In genomic region chr12:40225337-40225983, GRCh38 we compare ENCODE assay signal across 9 cellular contexts. TPM values are rescaled to one million over a fixed set of nuclear protein-coding genes. Genes with fewer than 3 reads are reported as not detected.
DNase-seq lines count a peak whose midpoint lies in the region; ATAC-seq, FAIRE-seq and TF ChIP-seq lines count a peak whose summit lies in the region.
"Had no signal": no experiment of that assay in that cellular context is flagged by ENCODE, and none has a peak within 500 bp of the region (broad histone marks: within the 10 kb centered on the region; RNA-seq: fewer than 3 reads in every experiment).

No MANE protein-coding gene starts in this region.

- H3K9me3 Mint-ChIP-seq in activated CD4-positive, alpha-beta T cell treated with anti-CD3 and anti-CD28 coated beads for 36 hours (ENCODE audit: low read depth): no peaks in the 10 kb centered on the region

- peak overlapping the region; percentile 69 for H3K4me3 ChIP-seq in bronchial epithelial cell (ENCODE audit: low read depth, low read length)
- peak overlapping the region; percentile 57 for H3K4me3 ChIP-seq in lower leg skin (ENCODE audit: low read depth, poor library complexity, severe bottlenecking)
- H3K4me3 ChIP-seq in thyroid gland (replicated peaks in 1 of 3): peak overlapping the region; percentile 53 to 75 (median 54)

- FAIRE-seq in bronchial epithelial cell (lab: Jason Lieb, UNC): peak; percentile 13

- POLR2A ChIA-PET in activated CD4-positive, alpha-beta T cell treated with anti-CD3 and anti-CD28 coated beads for 36 hours (lab: Charles Lee): no interaction called here

- H3K4me3 Mint-ChIP-seq in activated CD4-positive, alpha-beta T cell treated with anti-CD3 and anti-CD28 coated beads for 36 hours: peak overlapping the region; percentile 10

- CTCF ChIA-PET in activated CD4-positive, alpha-beta T cell treated with anti-CD3 and anti-CD28 coated beads for 36 hours (lab: Charles Lee): no interaction called here

- peaks cover 7% of the 10 kb centered on the region for H3K4me1 Mint-ChIP-seq in activated CD4-positive, alpha-beta T cell treated with anti-CD3 and anti-CD28 coated beads for 36 hours

- no peak overlapping the region for H3K27ac Mint-ChIP-seq in activated CD4-positive, alpha-beta T cell treated with anti-CD3 and anti-CD28 coated beads for 36 hours

- no peaks in the 10 kb centered on the region for H3K27me3 ChIP-seq in bronchial epithelial cell (ENCODE audit: control insufficient read depth, insufficient read depth, low read length)
- no peaks in the 10 kb centered on the region for H3K27me3 ChIP-seq in thyroid gland

- TF ChIP-seq POLR2A in lower leg skin (IDR thresholded peaks at IDR 0.05): no peak
- no peak for TF ChIP-seq POLR2A in thyroid gland (IDR thresholded peaks at IDR 0.05)

- no peak for DNase-seq in activated CD4-positive, alpha-beta T cell treated with anti-CD3 and anti-CD28 coated beads for 36 hours
- DNase-seq in activated CD4-positive, alpha-beta T cell treated with anti-CD3 and anti-CD28 coated beads, Interleukin-2, amount 50 U/mL, for 4 hours: no peak
- DNase-seq in bronchial epithelial cell (ENCODE audit: low read depth) (no peak), lower leg skin (ENCODE audit: low spot score in 2 of 2) (no peak), thyroid gland (no peak), NCI-H2029 (lab: John Stamatoyannopoulos, UW) (no peak), NCI-H1417 treated with DMSO at 0.1 percent for 48 hours (lab: John Stamatoyannopoulos, UW) (no peak)

- intact Hi-C loops in activated CD4-positive, alpha-beta T cell treated with anti-CD3 and anti-CD28 coated beads for 36 hours (cut with DNase I, micrococcal nuclease): no loop called here
- intact Hi-C loops in lower leg skin (cut with DNase I; ENCODE audit: low total_unique reads) (no loop called here), thyroid gland (cut with DNase I) (loop anchor here (10.0 kb wide), 1 partner anchor 71 kb away; no protein-coding TSS in a partner anchor)

- TF ChIP-seq CTCF in bronchial epithelial cell (IDR thresholded peaks at IDR 0.05; ENCODE audit: insufficient read depth, low read length, severe bottlenecking) (no peak), lower leg skin (IDR thresholded peaks at IDR 0.05) (no peak), thyroid gland (IDR thresholded peaks at IDR 0.05) (no peak)

- no peak for ATAC-seq in activated CD4-positive, alpha-beta T cell treated with anti-CD3 and anti-CD28 coated beads for 36 hours
- ATAC-seq in HG02588 (IDR thresholded peaks at IDR 0.05; ENCODE audit: unreplicated experiment): no peak

- H3K36me3 Mint-ChIP-seq in activated CD4-positive, alpha-beta T cell treated with anti-CD3 and anti-CD28 coated beads for 36 hours (ENCODE audit: low read depth): no peaks in the 10 kb centered on the region

- WGBS in lower leg skin, 2 donors: 17% methylated on average over 12 of the region's 12 CpGs
- WGBS in thyroid gland, 2 donors: 38 to 39% methylated on average over 12 of the region's 12 CpGs

- no peaks in the 10 kb centered on the region for H3K36me3 ChIP-seq in bronchial epithelial cell (ENCODE audit: control insufficient read depth, insufficient read depth, low read length)
- no peaks in the 10 kb centered on the region for H3K36me3 ChIP-seq in thyroid gland

- no peaks in the 10 kb centered on the region for H3K9me3 ChIP-seq in thyroid gland

- peak overlapping the region; percentile 87 to 91 (median 91) for H3K27ac ChIP-seq in thyroid gland
- H3K27ac ChIP-seq: C4-2B had no signal

- H3K27me3 Mint-ChIP-seq in activated CD4-positive, alpha-beta T cell treated with anti-CD3 and anti-CD28 coated beads for 36 hours: peaks cover 50% of the 10 kb centered on the region

- H3K4me1 ChIP-seq in thyroid gland: no peaks in the 10 kb centered on the region

RNA-seq across cellular contexts. Expression of gene LRRK2, which starts 0.7 kb away (rescaled TPM):
- total RNA-seq in activated CD4-positive, alpha-beta T cell treated with anti-CD3 and anti-CD28 coated beads for 36 hours: not detected
- total RNA-seq in bronchial epithelial cell (0.26 and 0.90 TPM in 2 replicates), lower leg skin (10 to 100 TPM in 2 of 4 donors, 1 to 10 TPM in 2; 5.7 to 11.1 (median 9.5) TPM), thyroid gland (10 to 100 TPM; 11.0 to 27.6 (median 21.1) TPM)
